Comparison of ENCODE assay signal across 1 cellular context in genomic region chr19:3984908-3985642, GRCh38.
TF ChIP-seq lines count a peak whose summit lies in the region.

Gene EEF2, minus strand, starts transcription at chr19:3985463. Its CDS starts 83 bp downstream, at chr19:3985380.

TF ChIP-seq in K562, 482 proteins besides CTCF, POLR2A, EP300 and RAD21 (continued from another document and continues in another):
- peak; percentile 65 for TF ChIP-seq BHLHE40 (IDR thresholded peaks at IDR 0.05; ENCODE audit: low read length)
- TF ChIP-seq HMG20B (CRISPR knock-in tag; IDR thresholded peaks at IDR 0.05) = no peak
- TF ChIP-seq CEBPZ (IDR thresholded peaks at IDR 0.05; ENCODE audit: borderline replicate concordance, low read depth, low read length) = no peak
- peak; percentile 77 for TF ChIP-seq CCNT2 (IDR thresholded peaks at IDR 0.05; ENCODE audit: borderline replicate concordance, extremely low read depth, insufficient read length, low read depth, low read length)
- no peak for TF ChIP-seq PHB2 (IDR thresholded peaks at IDR 0.05; ENCODE audit: low read depth)
- TF ChIP-seq NCOA4 (IDR thresholded peaks at IDR 0.05; ENCODE audit: partially characterized antibody) = no peak
- peak; percentile 3 to 85; a peak in 1 of 4 replicates for TF ChIP-seq MLX (CRISPR knock-in tag; conservative IDR thresholded peaks at IDR 0.05)
- TF ChIP-seq ZNF668 (CRISPR knock-in tag; IDR thresholded peaks at IDR 0.05) = peak; percentile 43; the same call in 1 of the 2 replicates
- no peak for TF ChIP-seq CREB5 (CRISPR knock-in tag; IDR thresholded peaks at IDR 0.05)
- TF ChIP-seq TBL1XR1 (IDR thresholded peaks at IDR 0.05; ENCODE audit: low read length in 2 of 2) = peak in 1 of 2 experiments; percentile 34; a peak in 1 of 4 replicates
- no peak for TF ChIP-seq SRSF7 (optimal IDR thresholded peaks at IDR 0.05; ENCODE audit: low read depth, low read length)
- TF ChIP-seq E4F1 (CRISPR knock-in tag; IDR thresholded peaks at IDR 0.05; ENCODE audit: borderline replicate concordance) = no peak
- TF ChIP-seq NR1H2 (CRISPR knock-in tag; IDR thresholded peaks at IDR 0.05) = peak; percentile 93
- TF ChIP-seq FOXK2 (conservative IDR thresholded peaks at IDR 0.05 in 1 of 2, IDR thresholded peaks at IDR 0.05 in 1 of 2; ENCODE audit: low read depth in 2 of 2) = peak in 1 of 2 experiments; percentile 53; a peak in 3 of 4 replicates
- no peak for TF ChIP-seq MEF2D (tag; conservative IDR thresholded peaks at IDR 0.05; ENCODE audit: low read depth)
- TF ChIP-seq KLF16 (IDR thresholded peaks at IDR 0.05) = no peak
- TF ChIP-seq ZNF347 (CRISPR knock-in tag; IDR thresholded peaks at IDR 0.05; ENCODE audit: low read depth) = no peak
- TF ChIP-seq ZNF644 (tag; IDR thresholded peaks at IDR 0.05; ENCODE audit: low read depth) = no peak
- TF ChIP-seq CREB3L1 (IDR thresholded peaks at IDR 0.05; ENCODE audit: borderline replicate concordance, low read depth) = peak; percentile 99
- TF ChIP-seq CCAR2 (IDR thresholded peaks at IDR 0.05; ENCODE audit: low read depth, low read length) = no peak
- no peak for TF ChIP-seq ZNF253 (CRISPR knock-in tag; conservative IDR thresholded peaks at IDR 0.05)
- TF ChIP-seq TAF1 (IDR thresholded peaks at IDR 0.05; ENCODE audit: control insufficient read depth, extremely low read depth, insufficient read depth, low read length, severe bottlenecking) = peak; percentile 100
- 0 out of 2 replicates have a peak, but pooled peaks have one; percentile 24 for TF ChIP-seq ZNF445 (CRISPR knock-in tag; IDR thresholded peaks at IDR 0.05; ENCODE audit: low read depth)
- no peak for TF ChIP-seq ZBTB8A (IDR thresholded peaks at IDR 0.05; ENCODE audit: partially characterized antibody)
- TF ChIP-seq ZEB2 (IDR thresholded peaks at IDR 0.05) = no peak; the same call in 1 of the 2 replicates
- TF ChIP-seq HMG20A (CRISPR knock-in tag; conservative IDR thresholded peaks at IDR 0.05) = no peak
- TF ChIP-seq ZNF444 (CRISPR knock-in tag; IDR thresholded peaks at IDR 0.05) = no peak
- 0 out of 2 replicates have a peak, but pooled peaks have one; percentile 14 for TF ChIP-seq HBP1 (CRISPR knock-in tag; IDR thresholded peaks at IDR 0.05)
- TF ChIP-seq CLOCK (CRISPR knock-in tag; IDR thresholded peaks at IDR 0.05; ENCODE audit: borderline replicate concordance) = no peak
- peak; percentile 33; the same call in 1 of the 2 replicates for TF ChIP-seq KLF13 (tag; IDR thresholded peaks at IDR 0.05; ENCODE audit: borderline replicate concordance, low read depth)
- TF ChIP-seq TAL1 (IDR thresholded peaks at IDR 0.05) = no peak
- no peak for TF ChIP-seq SREBF2 (CRISPR knock-in tag; IDR thresholded peaks at IDR 0.05)
- 0 out of 3 replicates have a peak, but pooled peaks of 1 of the 2 experiments have one; percentile 32 for TF ChIP-seq CBX3 (IDR thresholded peaks at IDR 0.05; ENCODE audit: borderline replicate concordance in 1 of 2, low read length in 2 of 2)
- peak; percentile 34 to 57; a peak in 2 of 4 replicates for TF ChIP-seq SIN3A (IDR thresholded peaks at IDR 0.05; ENCODE audit: borderline replicate concordance in 2 of 2, control insufficient read depth in 1 of 2, low read depth in 2 of 2, low read length in 2 of 2)
- no peak for TF ChIP-seq ZFP91 (CRISPR knock-in tag; IDR thresholded peaks at IDR 0.05)
- TF ChIP-seq NR3C1 (CRISPR knock-in tag; IDR thresholded peaks at IDR 0.05) = 0 out of 2 replicates have a peak, but pooled peaks have one; percentile 83
- TF ChIP-seq THRA (IDR thresholded peaks at IDR 0.05) = no peak
- TF ChIP-seq CHD2 (IDR thresholded peaks at IDR 0.05; ENCODE audit: low read depth, low read length) = no peak
- TF ChIP-seq ZNF436 (CRISPR knock-in tag; IDR thresholded peaks at IDR 0.05) = no peak
- TF ChIP-seq YBX1 (IDR thresholded peaks at IDR 0.05) = no peak
- TF ChIP-seq CBX1 (IDR thresholded peaks at IDR 0.05; ENCODE audit: low read depth) = peak; percentile 97
- no peak for TF ChIP-seq NFYB (IDR thresholded peaks at IDR 0.05; ENCODE audit: extremely low read depth, insufficient read length)
- TF ChIP-seq ELF4 (CRISPR knock-in tag; IDR thresholded peaks at IDR 0.05) = no peak
- TF ChIP-seq ZBTB17 (CRISPR knock-in tag; IDR thresholded peaks at IDR 0.05) = peak; percentile 59; the same call in 1 of the 2 replicates
- no peak for TF ChIP-seq GATAD2B (IDR thresholded peaks at IDR 0.05; ENCODE audit: borderline replicate concordance)
- TF ChIP-seq C11orf30 (IDR thresholded peaks at IDR 0.05; ENCODE audit: low read depth) = peak; percentile 81
- TF ChIP-seq TEAD4 (IDR thresholded peaks at IDR 0.05; ENCODE audit: low read length) = no peak
- no peak for TF ChIP-seq TEAD4 (CRISPR knock-in tag; IDR thresholded peaks at IDR 0.05; ENCODE audit: borderline replicate concordance)
- TF ChIP-seq ZNF175 (CRISPR knock-in tag; IDR thresholded peaks at IDR 0.05; ENCODE audit: low read depth) = 0 out of 2 replicates have a peak, but pooled peaks have one; percentile 38
- TF ChIP-seq EZH2 (IDR thresholded peaks at IDR 0.05; ENCODE audit: borderline replicate concordance, low read depth, low read length) = no peak
